Comparison of ENCODE assay signal across 9 cellular contexts in the genomic region with DNA sequence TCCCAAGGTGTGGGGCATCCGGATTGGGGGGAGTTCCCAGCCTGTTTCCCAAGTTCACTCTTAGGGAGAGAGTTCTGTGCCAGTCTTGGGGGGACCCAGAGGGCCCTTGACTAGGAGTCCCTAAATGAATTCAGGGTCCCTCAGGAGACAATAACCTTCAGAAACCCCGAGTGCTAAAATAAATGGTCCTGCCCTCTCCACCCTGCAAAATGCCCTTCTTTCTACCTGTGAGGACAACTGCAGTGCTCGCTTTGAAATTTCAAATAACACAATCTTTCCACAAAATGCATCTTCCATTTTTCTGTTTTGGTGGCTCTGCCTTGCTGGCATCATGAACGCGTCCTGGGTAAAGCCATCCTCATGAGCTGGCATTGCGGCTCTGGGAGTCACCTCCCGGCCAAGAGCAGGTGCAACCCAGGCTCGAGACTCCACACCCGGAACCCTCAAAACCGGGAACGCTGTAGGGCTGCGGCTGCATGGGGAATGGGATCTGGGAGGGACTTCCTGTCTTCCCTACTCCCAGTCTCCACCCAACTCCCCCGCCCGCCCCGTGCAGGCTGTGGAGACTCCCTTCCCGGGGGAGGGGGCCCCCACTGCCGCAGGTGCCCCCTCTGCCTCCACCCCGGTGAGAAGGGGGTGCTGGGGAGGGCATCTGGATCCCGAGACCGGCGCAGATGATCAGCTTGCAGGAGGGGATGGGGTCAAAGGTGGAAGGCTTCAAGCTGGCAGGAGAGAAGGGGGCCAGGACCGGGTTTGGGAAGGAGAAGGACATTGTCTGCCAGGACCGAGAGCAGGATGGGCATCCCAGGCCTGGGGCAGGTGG. TPM values are rescaled to one million over a fixed set of nuclear protein-coding genes. Genes with fewer than 3 reads are reported as not detected.
A peak's percentile ranks its signal among the peaks of the same experiment; 100 is the strongest.
DNase-seq lines count a peak whose midpoint lies in the region; ATAC-seq, FAIRE-seq and TF ChIP-seq lines count a peak whose summit lies in the region.
"Had no signal": no experiment of that assay in that cellular context is flagged by ENCODE, and none has a peak within 500 bp of the region (broad histone marks: within the 10 kb centered on the region; RNA-seq: fewer than 3 reads in every experiment).

ZNF205 (plus strand) TSS at position 529 of the 823 bp plus-strand sequence. CDS start 845 bp downstream, outside the sequence.

- H2AFZ ChIP-seq in HepG2 (ENCODE audit: low read length), result peak within 1 kb of the TSS; percentile 63

- BruUV-seq in HepG2 (replicated peaks; lab: Mats Ljungman, UMichigan), result no TSS peak

- DNase-seq in NCI-H82 (lab: John Stamatoyannopoulos, UW) (peak; percentile 88), NCI-H82 treated with DMSO at 0.1 percent for 48 hours (lab: John Stamatoyannopoulos, UW; ENCODE audit: unreplicated experiment) (no peak), NCI-H774 (lab: John Stamatoyannopoulos, UW) (peak; percentile 77), dermis microvascular lymphatic vessel endothelial cell (ENCODE audit: low read depth in 2 of 2) (peak; percentile 60 to 73), HepG2 (ENCODE audit: low spot score) (peak; percentile 70), GOT3 (lab: John Stamatoyannopoulos, UW) (no peak)

- H4K20me1 ChIP-seq in HepG2 (ENCODE audit: insufficient read depth, low read length), result no peaks in the 10 kb centered on the region
- H4K20me1 ChIP-seq: BLaER1 had no signal

- H3K4me2 ChIP-seq in HepG2 (ENCODE audit: low read depth, low read length), result peak within 1 kb of the TSS; percentile 88
- H3K4me2 ChIP-seq: BLaER1 had no signal

- H3K36me3 ChIP-seq in HepG2 (replicated peaks in 1 of 2; ENCODE audit: control insufficient read depth in 1 of 2, insufficient read depth in 2 of 2, low read length in 2 of 2), result peaks cover 4 to 5% of the 10 kb centered on the region in 2 experiments; a peak in 3 of 5 replicates
- peaks cover 8% of the 10 kb centered on the region for H3K36me3 ChIP-seq in thymus (ENCODE audit: control insufficient read depth, insufficient read depth)
- H3K36me3 ChIP-seq: BLaER1 had no signal

- TF ChIP-seq RAD21 in HepG2 (CRISPR knock-in tag; IDR thresholded peaks at IDR 0.05), result peak; percentile 41; the same call in 1 of the 2 replicates

- CTCF ChIA-PET in HepG2 (lab: Yijun Ruan, JAX; ENCODE audit: low intra/inter-chr PET ratio, low total read pairs), result no interaction called here

- peak within 1 kb of the TSS; percentile 82 for H3K9ac ChIP-seq in HepG2 (ENCODE audit: insufficient read depth, low read depth, low read length)
- H3K9ac ChIP-seq: BLaER1 had no signal

- in situ Hi-C loops in HepG2 (cut with HindIII; ENCODE audit: extremely low pct_ligation_motif_present, low pct_unique_long_range_greater_than_20kb), result no loop called here

- ATAC-seq in HepG2 (peak; percentile 97), GM18861 (IDR thresholded peaks at IDR 0.05; ENCODE audit: unreplicated experiment) (no peak)

- intact Hi-C loops in HepG2 (cut with micrococcal nuclease; ENCODE audit: unreplicated experiment), result no loop called here

- H3K4me1 ChIP-seq in HepG2 (ENCODE audit: insufficient read depth, low read length) (peaks cover 28% of the 10 kb centered on the region), thymus (ENCODE audit: control insufficient read depth, insufficient read depth, low read length) (peaks cover 5% of the 10 kb centered on the region)

- peaks cover 11% of the 10 kb centered on the region for H3K79me2 ChIP-seq in HepG2 (ENCODE audit: insufficient read depth, low read length)

- WGBS in HepG2 (ENCODE audit: low lambda C conversion rate), result 2% methylated on average over 21 of the region's 23 CpGs
- WGBS in thymus, result 38% methylated on average over 23 of the region's 23 CpGs

- peak; percentile 46 to 58; a peak in 3 of 4 replicates for TF ChIP-seq POLR2A in HepG2 (IDR thresholded peaks at IDR 0.05; ENCODE audit: insufficient read depth in 1 of 2, low read depth in 2 of 2, low read length in 2 of 2)

- peak; percentile 47 for TF ChIP-seq CTCF in HepG2 (CRISPR knock-in tag; IDR thresholded peaks at IDR 0.05)

- FAIRE-seq in HepG2 (lab: Jason Lieb, UNC), result peak; percentile 44

- H3K27ac ChIP-seq in HepG2 (ENCODE audit: extremely low read length, insufficient read depth, low read length) (peak within 1 kb of the TSS; percentile 30), thymus (ENCODE audit: low read depth) (no peak within 1 kb of the TSS)
- H3K27ac ChIP-seq: BLaER1 had no signal

- 0 out of 4 replicates have a peak, but pooled peaks have one; percentile 5 to 21 for TF ChIP-seq EP300 in HepG2 (IDR thresholded peaks at IDR 0.05; ENCODE audit: low read depth in 2 of 2, low read length in 2 of 2)
- no peak for TF ChIP-seq EP300 in HepG2 (CRISPR knock-in tag; IDR thresholded peaks at IDR 0.05; ENCODE audit: borderline replicate concordance)

- H3K9me3 ChIP-seq in HepG2 (ENCODE audit: low read length) (no peaks in the 10 kb centered on the region), thymus (ENCODE audit: control insufficient read depth) (no peaks in the 10 kb centered on the region)
- H3K9me3 ChIP-seq: BLaER1 had no signal

- peak within 1 kb of the TSS; percentile 77 to 98 (median 81) for H3K4me3 ChIP-seq in HepG2 (replicated peaks in 1 of 3; ENCODE audit: insufficient read depth in 1 of 3, low read depth in 2 of 3, low read length in 3 of 3)
- H3K4me3 ChIP-seq in thymus (ENCODE audit: low read length), result peak within 1 kb of the TSS; percentile 22
- H3K4me3 ChIP-seq: BLaER1 had no signal

- POLR2A ChIA-PET in HepG2 (lab: Yijun Ruan, JAX), result interaction anchor here (1.0 to 2.1 kb wide), 4 partner anchors 22 to 53 kb away, joined by 4 to 10 read pairs (median 6); partner anchors contain the start of genes IL32 and ZNF213

- H3K27me3 ChIP-seq in HepG2 (ENCODE audit: control insufficient read depth in 1 of 2, insufficient read depth in 2 of 2, low read length in 2 of 2) (no peaks in the 10 kb centered on the region), thymus (ENCODE audit: control insufficient read depth, insufficient read depth) (no peaks in the 10 kb centered on the region)

TF ChIP-seq in HepG2, 621 proteins besides CTCF, POLR2A, EP300 and RAD21 (continues in another document):
- TF ChIP-seq SETDB1 (CRISPR knock-in tag; IDR thresholded peaks at IDR 0.05; ENCODE audit: borderline replicate concordance) (no peak), ZNF670 (CRISPR knock-in tag; IDR thresholded peaks at IDR 0.05; ENCODE audit: borderline replicate concordance) (peak; percentile 80; the same call in 1 of the 2 replicates), IRF9 (CRISPR knock-in tag; IDR thresholded peaks at IDR 0.05; ENCODE audit: borderline replicate concordance) (peak; percentile 51; the same call in 1 of the 2 replicates), ZNF230 (CRISPR knock-in tag; IDR thresholded peaks at IDR 0.05) (peak; percentile 76; the same call in 1 of the 2 replicates), ZNF138 (CRISPR knock-in tag; IDR thresholded peaks at IDR 0.05; ENCODE audit: low read depth) (no peak), ZNF703 (CRISPR knock-in tag; IDR thresholded peaks at IDR 0.05; ENCODE audit: borderline replicate concordance) (no peak), SPEN (CRISPR knock-in tag; IDR thresholded peaks at IDR 0.05; ENCODE audit: low read depth) (peak; percentile 89), RBM22 (optimal IDR thresholded peaks at IDR 0.05; ENCODE audit: low read length) (no peak)
- TF ChIP-seq, protein P1, sequence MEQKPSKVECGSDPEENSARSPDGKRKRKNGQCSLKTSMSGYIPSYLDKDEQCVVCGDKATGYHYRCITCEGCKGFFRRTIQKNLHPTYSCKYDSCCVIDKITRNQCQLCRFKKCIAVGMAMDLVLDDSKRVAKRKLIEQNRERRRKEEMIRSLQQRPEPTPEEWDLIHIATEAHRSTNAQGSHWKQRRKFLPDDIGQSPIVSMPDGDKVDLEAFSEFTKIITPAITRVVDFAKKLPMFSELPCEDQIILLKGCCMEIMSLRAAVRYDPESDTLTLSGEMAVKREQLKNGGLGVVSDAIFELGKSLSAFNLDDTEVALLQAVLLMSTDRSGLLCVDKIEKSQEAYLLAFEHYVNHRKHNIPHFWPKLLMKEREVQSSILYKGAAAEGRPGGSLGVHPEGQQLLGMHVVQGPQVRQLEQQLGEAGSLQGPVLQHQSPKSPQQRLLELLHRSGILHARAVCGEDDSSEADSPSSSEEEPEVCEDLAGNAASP (CRISPR knock-in tag; IDR thresholded peaks at IDR 0.05; ENCODE audit: borderline replicate concordance), result peak; percentile 72; the same call in 1 of the 2 replicates

RNA-seq across cellular contexts. Expression of gene ZNF205, which starts in this region (rescaled TPM):
- total RNA-seq in dermis microvascular lymphatic vessel endothelial cell, result 14.9 and 17.2 TPM in 2 replicates
- 6.7 and 10.2 TPM in 2 replicates for total RNA-seq in HepG2 (2016; rRNA removed; fragmentation: Illumina TruSeq; extraction: Trizol)
- total RNA-seq in HepG2 (2016; cell fraction: cytosol; rRNA removed; fragmentation: Illumina TruSeq; extraction: Trizol; ENCODE audit: low read depth), result 5.8 and 5.9 TPM in 2 replicates
- total RNA-seq in HepG2 (2016; cell fraction: insoluble cytoplasmic fraction; rRNA removed; fragmentation: Illumina TruSeq; extraction: Trizol), result 6.7 and 10.6 TPM in 2 replicates
- total RNA-seq in HepG2 (2016; cell fraction: membrane; rRNA removed; fragmentation: Illumina TruSeq; extraction: Trizol), result 12.3 and 12.5 TPM in 2 replicates
- 5.2 and 5.8 TPM in 2 replicates for total RNA-seq in HepG2 (2016; cell fraction: nucleus; rRNA removed; fragmentation: Illumina TruSeq; extraction: Trizol)
- polyA plus RNA-seq in HepG2 (2011; rRNA removed), result 5.8 and 6.5 TPM in 2 replicates
- 5.0 and 9.9 TPM in 2 replicates for polyA plus RNA-seq in HepG2 (2011; cell fraction: cytosol; rRNA removed)
- polyA plus RNA-seq in HepG2 (2011; cell fraction: nucleus; rRNA removed), result 22.3 and 26.1 TPM in 2 replicates
- 4.5 and 5.5 TPM in 2 replicates for polyA plus RNA-seq in HepG2 (2012)
- polyA plus RNA-seq in HepG2 (2016; cell fraction: cytosol; fragmentation: Illumina TruSeq; extraction: Trizol; ENCODE audit: low read depth), result 6.1 and 6.3 TPM in 2 replicates
- 7.6 and 8.3 TPM in 2 replicates for polyA plus RNA-seq in HepG2 (2016; cell fraction: insoluble cytoplasmic fraction; fragmentation: Illumina TruSeq; extraction: Trizol; ENCODE audit: low read depth)
- polyA plus RNA-seq in HepG2 (2016; cell fraction: membrane; fragmentation: Illumina TruSeq; extraction: Trizol; ENCODE audit: low read depth), result 8.5 and 10.4 TPM in 2 replicates
- 13.2 and 13.4 TPM in 2 replicates for polyA plus RNA-seq in HepG2 (2016; cell fraction: nucleus; fragmentation: Illumina TruSeq; extraction: Trizol; ENCODE audit: insufficient read depth, low read depth)
- 4.4 and 7.4 TPM in 2 replicates for polyA minus RNA-seq in HepG2 (2011; rRNA and poly(A)+ RNA removed; ENCODE audit: low replicate concordance)
- polyA minus RNA-seq in HepG2 (2011; cell fraction: cytosol; rRNA and poly(A)+ RNA removed), result 2.8 and 3.6 TPM in 2 replicates
- 1.4 and 2.7 TPM in 2 replicates for polyA minus RNA-seq in HepG2 (2011; cell fraction: nucleus; rRNA and poly(A)+ RNA removed)
- polyA plus RNA-seq in thymus, result 9.3 TPM

Comparison
In these comparisons a context has a peak if more than half of its experiments do, and no peak if none do; other contexts are left out.
1. DNase-seq: peak in NCI-H82 (single experiment), NCI-H774 (single experiment), dermis microvascular lymphatic vessel endothelial cell (2 of 2) and HepG2 (single experiment); none in NCI-H82 treated with DMSO at 0.1 percent for 48 hours (single experiment) and GOT3 (single experiment).